7 cellular contexts compared by ENCODE assay signal in genomic region chr5:101942321-101942882, GRCh38.
DNase-seq lines count a peak whose midpoint lies in the region; ATAC-seq, FAIRE-seq and TF ChIP-seq lines count a peak whose summit lies in the region.

No MANE protein-coding gene starts in this region.

- peak; percentile 52 for FAIRE-seq in GM12891 (lab: Jason Lieb, UNC)

- no peak for TF ChIP-seq POLR2A in GM12891 (IDR thresholded peaks at IDR 0.05; ENCODE audit: low read depth, low read length)

- DNase-seq in GM12891 (ENCODE audit: insufficient read length, low spot score) (peak; percentile 1), HT-29 (ENCODE audit: low spot score) (peak; percentile 61), SHP77 (lab: John Stamatoyannopoulos, UW) (peak; percentile 52 to 54), glomerular endothelial cell (ENCODE audit: extremely low read depth, low read depth, low spot score) (peak; percentile 9), stromal cell of bone marrow (ENCODE audit: low read depth) (peak; percentile 1)
- no peak for DNase-seq in activated T-cell treated with anti-CD3 and anti-CD28 coated beads, Interleukin-2, amount 50 U/mL, for 4 hours

- no peaks in the 10 kb centered on the region for H3K36me3 Mint-ChIP-seq in activated T-cell treated with anti-CD3 and anti-CD28 coated beads, Interleukin-2, amount 50 U/mL, for 4 hours (ENCODE audit: insufficient read depth)

- no peaks in the 10 kb centered on the region for H3K4me1 Mint-ChIP-seq in activated T-cell treated with anti-CD3 and anti-CD28 coated beads, Interleukin-2, amount 50 U/mL, for 4 hours (ENCODE audit: low read depth)

- peak; percentile 86 for ATAC-seq in GM21529 (IDR thresholded peaks at IDR 0.05; ENCODE audit: unreplicated experiment)
- no peak for ATAC-seq in activated T-cell treated with anti-CD3 and anti-CD28 coated beads, Interleukin-2, amount 50 U/mL, for 4 hours

- no peaks in the 10 kb centered on the region for H3K27me3 Mint-ChIP-seq in activated T-cell treated with anti-CD3 and anti-CD28 coated beads, Interleukin-2, amount 50 U/mL, for 4 hours (ENCODE audit: low read depth)

- no peak overlapping the region for H3K4me3 Mint-ChIP-seq in activated T-cell treated with anti-CD3 and anti-CD28 coated beads, Interleukin-2, amount 50 U/mL, for 4 hours

- H3K9me3 Mint-ChIP-seq in activated T-cell treated with anti-CD3 and anti-CD28 coated beads, Interleukin-2, amount 50 U/mL, for 4 hours: peaks cover 3% of the 10 kb centered on the region

TF ChIP-seq in GM12891, 5 proteins besides CTCF, POLR2A, EP300 and RAD21:
- TF ChIP-seq SPI1 (IDR thresholded peaks at IDR 0.05; ENCODE audit: low read depth, low read length) (0 out of 2 replicates have a peak, but pooled peaks have one; percentile 18), POU2F2 (IDR thresholded peaks at IDR 0.05; ENCODE audit: low read depth, low read length) (no peak)
